18 cellular contexts compared by ENCODE assay signal in genomic region chr15:85000189-85000864, GRCh38. TPM values are rescaled to one million over a fixed set of nuclear protein-coding genes. Genes with fewer than 3 reads are reported as not detected.
A peak's percentile ranks its signal among the peaks of the same experiment; 100 is the strongest.
DNase-seq lines count a peak whose midpoint lies in the region; ATAC-seq and TF ChIP-seq lines count a peak whose summit lies in the region.
"Had no signal": no experiment of that assay in that cellular context is flagged by ENCODE, and none has a peak within 500 bp of the region (broad histone marks: within the 10 kb centered on the region; RNA-seq: fewer than 3 reads in every experiment).

No MANE protein-coding gene starts in this region.

- no peak overlapping the region for H3K4me3 ChIP-seq in hepatocyte
- H3K4me3 ChIP-seq in stomach = no peak overlapping the region
- H3K4me3 ChIP-seq: skin epidermis had no signal

- TF ChIP-seq CTCF in C4-2B (conservative IDR thresholded peaks at IDR 0.05) = no peak
- TF ChIP-seq CTCF in chondrocyte (IDR thresholded peaks at IDR 0.05) = no peak
- no peak for TF ChIP-seq CTCF in hepatocyte (IDR thresholded peaks at IDR 0.05; ENCODE audit: poor library complexity)
- no peak for TF ChIP-seq CTCF in stomach (IDR thresholded peaks at IDR 0.05)
- TF ChIP-seq CTCF in CD4-positive, alpha-beta T cell (IDR thresholded peaks at IDR 0.05) = no peak

- H3K36me3 ChIP-seq in hepatocyte (replicated peaks; ENCODE audit: insufficient read depth, low read depth) (no peaks in the 10 kb centered on the region), stomach (no peaks in the 10 kb centered on the region)

- H3K4me3 Mint-ChIP-seq in chondrocyte (ENCODE audit: unreplicated experiment) = no peak overlapping the region
- H3K4me3 Mint-ChIP-seq in CD4-positive, alpha-beta T cell = no peak overlapping the region
- H3K4me3 Mint-ChIP-seq: T-cell had no signal

- no peak overlapping the region for H2AFZ ChIP-seq in hepatocyte

- H3K4me1 ChIP-seq in hepatocyte (ENCODE audit: insufficient read depth) (peaks cover 16% of the 10 kb centered on the region), stomach (peaks cover 28 to 61% (median 45%) of the 10 kb centered on the region in 4 donors)

- H3K4me1 Mint-ChIP-seq in chondrocyte (ENCODE audit: low read depth) = peaks cover 17% of the 10 kb centered on the region
- H3K4me1 Mint-ChIP-seq in CD4-positive, alpha-beta T cell (ENCODE audit: low read depth) = peaks cover 70% of the 10 kb centered on the region

- peaks cover 100% of the 10 kb centered on the region for H3K79me2 ChIP-seq in hepatocyte

- TF ChIP-seq EP300 in stomach (IDR thresholded peaks at IDR 0.05) = no peak

- TF ChIP-seq POLR2A in stomach (IDR thresholded peaks at IDR 0.05) = no peak

- H3K4me2 ChIP-seq in hepatocyte = peak overlapping the region; percentile 22

- no peaks in the 10 kb centered on the region for H3K27me3 Mint-ChIP-seq in chondrocyte (ENCODE audit: low read depth)
- no peaks in the 10 kb centered on the region for H3K27me3 Mint-ChIP-seq in CD4-positive, alpha-beta T cell
- H3K27me3 Mint-ChIP-seq: T-cell had no signal

- in situ Hi-C loops in G401 (cut with HindIII; ENCODE audit: low sequenced_read_pairs) = no loop called here

- POLR2A ChIA-PET in CD4-positive, alpha-beta T cell (lab: Charles Lee) = interaction anchor here (0.6 to 1.8 kb wide), 3 partner anchors 11 to 399 kb away, joined by 3 to 7 read pairs (median 7); no protein-coding TSS in a partner anchor

- H4K20me1 ChIP-seq in hepatocyte (ENCODE audit: insufficient read depth, poor library complexity, severe bottlenecking) = no peaks in the 10 kb centered on the region

- no peak for ATAC-seq in CD4-positive, alpha-beta T cell (ENCODE audit: poor library complexity)
- ATAC-seq: T-cell had no signal

- no peaks in the 10 kb centered on the region for H3K27me3 ChIP-seq in hepatocyte
- H3K27me3 ChIP-seq in stomach = no peaks in the 10 kb centered on the region
- H3K27me3 ChIP-seq in CD4-positive, alpha-beta T cell (ENCODE audit: control insufficient read depth, insufficient read depth, low read length) = no peaks in the 10 kb centered on the region

- H3K27ac Mint-ChIP-seq in chondrocyte (ENCODE audit: unreplicated experiment) = peak overlapping the region; percentile 52
- no peak overlapping the region for H3K27ac Mint-ChIP-seq in CD4-positive, alpha-beta T cell

- peak overlapping the region; percentile 50; the same call in 1 of the 2 replicates for H3K27ac ChIP-seq in C4-2B
- peak overlapping the region; percentile 61 for H3K27ac ChIP-seq in hepatocyte
- H3K27ac ChIP-seq in stomach = peak overlapping the region; percentile 52 to 78 (median 54)
- no peak overlapping the region for H3K27ac ChIP-seq in CD4-positive, alpha-beta T cell (ENCODE audit: low read depth, low read length)

- no peak for DNase-seq in chondrocyte (ENCODE audit: low spot score)
- DNase-seq in hepatocyte (ENCODE audit: low spot score) = no peak
- no peak for DNase-seq in stomach
- no peak for DNase-seq in iPS-NIHi11 (ENCODE audit: low spot score)
- DNase-seq in CD4-positive, alpha-beta T cell = no peak
- DNase-seq in dermis blood vessel endothelial cell = no peak
- no peak for DNase-seq in G401 (ENCODE audit: low spot score)
- DNase-seq: activated CD8-positive, alpha-beta memory T cell treated with anti-CD3 and anti-CD28 coated beads, Interleukin-2, amount 50 U/mL, for 48 hours; activated naive CD4-positive, alpha-beta T cell treated with Interleukin-2 at 50 U/mL for 16 hours; C1 segment of cervical spinal cord; central memory CD4-positive, alpha-beta T cell; DND-41; NCI-H2029; NCI-H748 treated with DMSO at 0.1 percent for 48 hours; stimulated activated naive CD4-positive, alpha-beta T cell treated with Interleukin-2 at 50 U/mL for 16 hours; T-cell had no signal

- no peaks in the 10 kb centered on the region for H3K36me3 Mint-ChIP-seq in chondrocyte (ENCODE audit: low read depth)
- H3K36me3 Mint-ChIP-seq in CD4-positive, alpha-beta T cell (ENCODE audit: low read depth) = peaks cover 4% of the 10 kb centered on the region
- H3K36me3 Mint-ChIP-seq: T-cell had no signal

- CTCF ChIA-PET in CD4-positive, alpha-beta T cell (lab: Charles Lee) = interaction anchor here (1.0 to 1.1 kb wide), 2 partner anchors 13 to 429 kb away, joined by 3 read pairs; no protein-coding TSS in a partner anchor

- H3K9me2 ChIP-seq in hepatocyte (replicated peaks; ENCODE audit: insufficient read depth) = no peaks in the 10 kb centered on the region

- intact Hi-C loops in stomach (cut with DNase I; ENCODE audit: low total_unique reads) = no loop called here
- intact Hi-C loops in CD4-positive, alpha-beta T cell (cut with DNase I, micrococcal nuclease) = no loop called here

- no peaks in the 10 kb centered on the region for H3K9me3 Mint-ChIP-seq in chondrocyte (ENCODE audit: low read depth)
- no peaks in the 10 kb centered on the region for H3K9me3 Mint-ChIP-seq in CD4-positive, alpha-beta T cell
- H3K9me3 Mint-ChIP-seq: T-cell had no signal

- H3K9me3 ChIP-seq in hepatocyte (ENCODE audit: low read depth) (no peaks in the 10 kb centered on the region), stomach (no peaks in the 10 kb centered on the region)
- H3K9me3 ChIP-seq in CD4-positive, alpha-beta T cell (ENCODE audit: control insufficient read depth, low read length) = no peaks in the 10 kb centered on the region

RNA-seq across cellular contexts. Expression of gene PDE8A, which starts 18.7 kb away (rescaled TPM):
- total RNA-seq in chondrocyte (21.1 to 23.8 TPM (median 22.7 TPM) in 3 replicates), hepatocyte (25.6 and 26.0 TPM in 2 replicates), stomach (10 to 100 TPM; 22.2 to 85.9 (median 58.8) TPM), dermis blood vessel endothelial cell (69.8 and 85.3 TPM in 2 replicates)
- polyA plus RNA-seq in hepatocyte (15.3 and 24.0 TPM in 2 replicates), stomach (10 to 100 TPM; 15.6 to 19.2 (median 16.7) TPM)
- 10 to 100 TPM; 29.8 to 34.3 TPM for total RNA-seq in CD4-positive, alpha-beta T cell
- 19.9 and 21.4 TPM in 2 replicates for total RNA-seq in G401 (2014; rRNA removed; shearing (Covaris generic))
